22 cellular contexts compared by ENCODE assay signal in the genomic region with DNA sequence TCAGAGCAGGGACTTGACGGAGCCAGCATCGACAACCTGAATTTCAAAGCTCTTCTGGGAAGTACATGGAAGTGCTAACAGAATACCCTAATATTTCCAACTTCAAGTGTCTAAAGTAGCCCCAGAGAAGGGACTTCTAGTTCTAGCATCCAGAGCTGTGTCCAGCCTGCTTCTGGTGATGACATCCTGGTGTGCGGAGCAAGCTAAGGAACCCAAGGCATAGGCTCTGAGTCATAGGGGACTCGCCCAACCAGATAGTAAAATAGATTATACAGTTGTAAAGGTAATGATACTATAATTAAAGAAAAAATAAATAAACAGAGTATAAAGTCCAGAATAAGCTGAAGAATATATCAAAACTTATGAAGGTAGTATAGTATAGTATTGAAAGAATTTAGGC.
DNase-seq lines count a peak whose midpoint lies in the region; ATAC-seq, FAIRE-seq and TF ChIP-seq lines count a peak whose summit lies in the region.
"Had no signal": no experiment of that assay in that cellular context is flagged by ENCODE, and none has a peak within 500 bp of the region (broad histone marks: within the 10 kb centered on the region; RNA-seq: fewer than 3 reads in every experiment).

No MANE protein-coding gene starts in this region.

- H3K36me3 ChIP-seq in PC-3 (ENCODE audit: low read depth, low read length), result no peaks in the 10 kb centered on the region
- H3K36me3 ChIP-seq: adrenal gland had no signal

- H3K9me2 ChIP-seq in PC-3 (replicated peaks; ENCODE audit: low read length), result no peaks in the 10 kb centered on the region

- no peaks in the 10 kb centered on the region for H3K9me3 Mint-ChIP-seq in activated CD8-positive, alpha-beta memory T cell treated with anti-CD3 and anti-CD28 coated beads, Interleukin-2, amount 10 ng/mL, durations not matched to agents 7 days and 5 days (ENCODE audit: low read depth)
- H3K9me3 Mint-ChIP-seq: CD4-positive, alpha-beta T cell had no signal

- H3K27me3 ChIP-seq in PC-3 (ENCODE audit: low read length), result no peaks in the 10 kb centered on the region
- H3K27me3 ChIP-seq: adrenal gland had no signal

- no peak overlapping the region for H3K4me3 Mint-ChIP-seq in activated CD8-positive, alpha-beta memory T cell treated with anti-CD3 and anti-CD28 coated beads, Interleukin-2, amount 10 ng/mL, durations not matched to agents 7 days and 5 days
- H3K4me3 Mint-ChIP-seq: activated T-helper 17 cell treated with anti-CD3 and anti-CD28 coated beads, Interleukin-2, amount 50 U/mL, for 72 hours; CD4-positive, alpha-beta T cell; endodermal cell; H9; type B pancreatic cell had no signal

- H3K4me1 ChIP-seq in PC-3 (ENCODE audit: insufficient read depth, low read length), result peaks cover 60% of the 10 kb centered on the region

- TF ChIP-seq CTCF in PC-3 (conservative IDR thresholded peaks at IDR 0.05; ENCODE audit: low read depth, low read length), result no peak
- TF ChIP-seq CTCF in epithelial cell of esophagus (IDR thresholded peaks at IDR 0.05; ENCODE audit: insufficient read depth, low read depth, low read length, missing control alignments), result no peak

- CTCF ChIA-PET in PC-3 (lab: Charles Lee), result interaction anchor here (0.6 kb wide), 1 partner anchor 62 kb away, joined by 3 read pairs; no protein-coding TSS in a partner anchor
- CTCF ChIA-PET in activated CD8-positive, alpha-beta memory T cell treated with anti-CD3 and anti-CD28 coated beads, Interleukin-2, amount 10 ng/mL, durations not matched to agents 7 days and 5 days (lab: Charles Lee), result no interaction called here

- H3K4me2 ChIP-seq in PC-3 (ENCODE audit: low read length), result peak overlapping the region; percentile 58

- no peak for TF ChIP-seq POLR2A in GM12891 (IDR thresholded peaks at IDR 0.05; ENCODE audit: low read depth, low read length)

- no peaks in the 10 kb centered on the region for H3K9me3 ChIP-seq in PC-3 (ENCODE audit: low read length)
- H3K9me3 ChIP-seq: adrenal gland had no signal

- H4K20me1 ChIP-seq in PC-3 (ENCODE audit: low read length), result no peaks in the 10 kb centered on the region

- intact Hi-C loops in PC-3 (cut with micrococcal nuclease), result loop anchor here (2.0 to 5.0 kb wide), 2 partner anchors 18 to 135 kb away; no protein-coding TSS in a partner anchor

- H3K27me3 Mint-ChIP-seq in activated CD8-positive, alpha-beta memory T cell treated with anti-CD3 and anti-CD28 coated beads, Interleukin-2, amount 10 ng/mL, durations not matched to agents 7 days and 5 days, result peaks cover 17% of the 10 kb centered on the region

- no peak overlapping the region for H2AFZ ChIP-seq in PC-3 (ENCODE audit: low read length)

- H3K36me3 Mint-ChIP-seq in activated CD8-positive, alpha-beta memory T cell treated with anti-CD3 and anti-CD28 coated beads, Interleukin-2, amount 10 ng/mL, durations not matched to agents 7 days and 5 days, result no peaks in the 10 kb centered on the region
- H3K36me3 Mint-ChIP-seq: type B pancreatic cell had no signal

- no peaks in the 10 kb centered on the region for H3K4me1 Mint-ChIP-seq in activated CD8-positive, alpha-beta memory T cell treated with anti-CD3 and anti-CD28 coated beads, Interleukin-2, amount 10 ng/mL, durations not matched to agents 7 days and 5 days
- H3K4me1 Mint-ChIP-seq: activated T-helper 17 cell treated with anti-CD3 and anti-CD28 coated beads, Interleukin-2, amount 50 U/mL, for 72 hours; H9 had no signal

- H3K4me3 ChIP-seq in PC-3 (ENCODE audit: low read length) (no peak overlapping the region), epithelial cell of esophagus (ENCODE audit: low read length) (no peak overlapping the region)
- H3K4me3 ChIP-seq: adrenal gland had no signal

- POLR2A ChIA-PET in PC-3 (lab: Charles Lee; ENCODE audit: unreplicated experiment), result no interaction called here

- BruUV-seq in PC-3 (replicated peaks; lab: Mats Ljungman, UMichigan), result no TSS peak

- H3K27ac Mint-ChIP-seq in activated CD8-positive, alpha-beta memory T cell treated with anti-CD3 and anti-CD28 coated beads, Interleukin-2, amount 10 ng/mL, durations not matched to agents 7 days and 5 days, result no peak overlapping the region
- H3K27ac Mint-ChIP-seq: activated T-helper 17 cell treated with anti-CD3 and anti-CD28 coated beads, Interleukin-2, amount 50 U/mL, for 72 hours; CD4-positive, alpha-beta T cell had no signal

- peak; percentile 45 for ATAC-seq in PC-3
- no peak for ATAC-seq in activated CD8-positive, alpha-beta memory T cell treated with anti-CD3 and anti-CD28 coated beads, Interleukin-2, amount 10 ng/mL, durations not matched to agents 7 days and 5 days
- ATAC-seq: activated T-helper 17 cell treated with anti-CD3 and anti-CD28 coated beads, Interleukin-2, amount 50 U/mL, for 72 hours; left cardiac atrium; stimulated activated naive CD8-positive, alpha-beta T cell treated with anti-CD3 and anti-CD28 coated beads, Interleukin-15, Interleukin-2, amounts not matched to agents 100 U/mL and 50 U/mL, for 24 hours had no signal

- DNase-seq in EL (peak; percentile 75), PC-3 (peak; percentile 71), epithelial cell of esophagus (ENCODE audit: low read depth) (peak; percentile 81), mucosa of gallbladder (ENCODE audit: low spot score) (peak; percentile 35), epidermal melanocyte (ENCODE audit: insufficient read length, low spot score) (no peak), GM12891 (ENCODE audit: insufficient read length, low spot score) (no peak), NCI-H774 (lab: John Stamatoyannopoulos, UW) (no peak)
- DNase-seq in activated CD8-positive, alpha-beta memory T cell treated with anti-CD3 and anti-CD28 coated beads, Interleukin-2, amount 10 ng/mL, durations not matched to agents 7 days and 5 days, result no peak
- DNase-seq: activated CD4-positive, CD25-positive, alpha-beta regulatory T cell treated with anti-CD3 and anti-CD28 coated beads, Interleukin-2, amount 50 U/mL, for 72 hours; adrenal gland; CD4-positive, alpha-beta T cell; DMS79; endodermal cell; H9; Karpas-422; left cardiac atrium; NCI-H1417; NCI-H69; stimulated activated naive CD8-positive, alpha-beta T cell treated with anti-CD3 and anti-CD28 coated beads, Interleukin-15, Interleukin-2, amounts not matched to agents 100 U/mL and 50 U/mL, for 24 hours; T-helper 9 cell had no signal

- peaks cover 8% of the 10 kb centered on the region for H3F3A ChIP-seq in PC-3 (ENCODE audit: low read length, unreplicated experiment)

- H3K79me2 ChIP-seq in PC-3 (ENCODE audit: low read length), result no peaks in the 10 kb centered on the region

- FAIRE-seq in GM12891 (lab: Jason Lieb, UNC), result no peak

- H3K27ac ChIP-seq in PC-3 (ENCODE audit: low read length), result peak overlapping the region; percentile 75
- H3K27ac ChIP-seq: adrenal gland had no signal

- no peak overlapping the region for H3K9ac ChIP-seq in PC-3 (ENCODE audit: low read length)

TF ChIP-seq in GM12891, 5 proteins besides CTCF, POLR2A, EP300 and RAD21:
- TF ChIP-seq POU2F2 (IDR thresholded peaks at IDR 0.05; ENCODE audit: low read depth, low read length), result no peak
- no peak for TF ChIP-seq SPI1 (IDR thresholded peaks at IDR 0.05; ENCODE audit: low read depth, low read length)
- TF ChIP-seq POLR2AphosphoS5 (IDR thresholded peaks at IDR 0.05; ENCODE audit: low read depth, low read length), result no peak
- TF ChIP-seq PAX5 (IDR thresholded peaks at IDR 0.05; ENCODE audit: insufficient read depth, low read length, severe bottlenecking), result no peak
- no peak for TF ChIP-seq TAF1 (IDR thresholded peaks at IDR 0.05; ENCODE audit: low read depth, low read length)

Comparison
In these comparisons a context has a peak if more than half of its experiments do, and no peak if none do; other contexts are left out.
1. DNase-seq: peak in EL (single experiment), PC-3 (single experiment), epithelial cell of esophagus (single experiment) and mucosa of gallbladder (single experiment); none in epidermal melanocyte (single experiment), GM12891 (single experiment), activated CD8-positive, alpha-beta memory T cell treated with anti-CD3 and anti-CD28 coated beads, Interleukin-2, amount 10 ng/mL, durations not matched to agents 7 days and 5 days (single experiment) and NCI-H774 (single experiment).